In the genomic region with DNA sequence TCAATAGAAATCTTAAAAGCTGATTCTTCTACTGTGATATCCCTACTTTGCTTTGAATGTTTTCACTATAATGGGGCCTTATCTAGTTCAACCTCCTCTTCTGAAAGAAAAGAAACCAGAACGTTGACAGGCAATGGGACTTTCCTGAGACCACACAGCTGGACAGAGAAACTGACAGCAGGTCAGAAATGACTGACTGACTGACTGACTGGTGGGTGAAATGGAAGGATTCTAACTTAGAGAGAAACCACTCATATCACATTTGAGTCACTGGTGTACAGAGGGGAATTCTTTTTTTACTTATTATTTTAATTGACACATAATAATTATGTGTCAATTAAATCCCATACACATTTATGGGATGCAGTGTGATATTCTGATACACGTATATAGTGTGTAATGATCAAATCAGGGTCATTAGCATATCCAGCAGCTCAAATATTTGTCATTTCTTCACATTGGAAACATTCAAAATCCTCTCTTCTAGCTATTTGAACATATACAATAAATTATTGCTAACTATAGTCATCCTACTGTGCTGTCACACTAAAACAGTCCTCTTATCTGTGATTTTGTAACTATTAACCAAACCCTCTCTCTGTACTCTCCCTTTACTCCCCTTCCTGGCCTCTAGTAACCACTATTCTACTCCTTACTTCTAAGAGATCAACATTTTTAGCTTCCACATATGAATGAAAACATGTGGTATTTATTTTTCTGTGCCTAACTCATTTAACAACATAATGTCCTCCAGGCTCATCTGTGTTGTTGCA, we compare ENCODE assay signal across 13 cellular contexts.
DNase-seq lines count a peak whose midpoint lies in the region; ATAC-seq and TF ChIP-seq lines count a peak whose summit lies in the region.
"Had no signal": no experiment of that assay in that cellular context is flagged by ENCODE, and none has a peak within 500 bp of the region (broad histone marks: within the 10 kb centered on the region; RNA-seq: fewer than 3 reads in every experiment).

No MANE protein-coding gene starts in this region.

- ATAC-seq in GM19324 (IDR thresholded peaks at IDR 0.05; ENCODE audit: low FRiP score, unreplicated experiment) (peak; percentile 79), HG02610 (IDR thresholded peaks at IDR 0.05; ENCODE audit: unreplicated experiment) (peak; percentile 99), HG03280 (IDR thresholded peaks at IDR 0.05; ENCODE audit: unreplicated experiment) (peak; percentile 93)
- ATAC-seq: heart left ventricle had no signal

- DNase-seq in GM10266 (ENCODE audit: extremely low spot score), result peak; percentile 59
- DNase-seq in DMS 273 treated with DMSO at 0.1 percent for 48 hours (lab: John Stamatoyannopoulos, UW), result no peak
- DNase-seq in central memory CD4-positive, alpha-beta T cell, result no peak
- DNase-seq in SHP77 (lab: John Stamatoyannopoulos, UW), result no peak
- DNase-seq in NCI-H2196 treated with DMSO at 0.1 percent for 48 hours (lab: John Stamatoyannopoulos, UW; ENCODE audit: unreplicated experiment), result no peak
- DNase-seq: activated T-cell treated with anti-CD3 and anti-CD28 coated beads for 4 hours, endodermal cell, heart left ventricle, Karpas-422, mesenchymal stem cell had no signal

- no peak for TF ChIP-seq CTCF in GM10266 (IDR thresholded peaks at IDR 0.05; ENCODE audit: control insufficient read depth, insufficient read depth, low read depth, missing control alignments)
